In the genomic region with DNA sequence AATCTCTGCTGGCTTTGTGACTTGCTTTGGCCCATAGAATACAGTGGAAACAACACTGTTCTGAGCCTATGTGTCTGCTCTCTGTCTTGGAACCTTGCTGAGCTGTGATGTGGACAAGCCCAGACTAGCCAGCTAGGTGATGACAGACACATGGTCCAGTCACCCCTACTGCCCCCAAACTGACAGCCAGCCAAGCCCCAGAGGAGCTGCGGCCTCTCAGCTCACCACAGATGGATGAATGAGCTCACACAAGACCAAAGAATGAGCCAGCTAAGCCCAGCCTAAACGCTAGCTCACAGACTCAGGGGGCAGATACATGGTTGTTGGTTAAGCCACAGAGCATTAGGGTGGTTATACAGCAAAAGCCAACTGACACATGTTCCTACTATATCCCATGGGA, we compare ENCODE assay signal across 21 cellular contexts. TPM values are rescaled to one million over a fixed set of nuclear protein-coding genes. Genes with fewer than 3 reads are reported as not detected.
DNase-seq lines count a peak whose midpoint lies in the region; ATAC-seq and TF ChIP-seq lines count a peak whose summit lies in the region.
"Had no signal": no experiment of that assay in that cellular context is flagged by ENCODE, and none has a peak within 500 bp of the region (broad histone marks: within the 10 kb centered on the region; RNA-seq: fewer than 3 reads in every experiment).

No MANE protein-coding gene starts in this region.

- H3K4me3 Mint-ChIP-seq in effector memory CD8-positive, alpha-beta T cell: no peak overlapping the region
- H3K4me3 Mint-ChIP-seq: activated naive CD8-positive, alpha-beta T cell; naive thymus-derived CD8-positive, alpha-beta T cell; WTC11 had no signal

- no peak overlapping the region for H3K4me2 ChIP-seq in smooth muscle cell

- no peak overlapping the region for H3K27ac ChIP-seq in RWPE2 (ENCODE audit: poor library complexity, severe bottlenecking)
- H3K27ac ChIP-seq in smooth muscle cell (ENCODE audit: low read depth): peak overlapping the region; percentile 16
- H3K27ac ChIP-seq: left lung, right lobe of liver, upper lobe of right lung had no signal

- H3K9me3 Mint-ChIP-seq in activated naive CD4-positive, alpha-beta T cell treated with anti-CD3 and anti-CD28 coated beads, Interleukin-2, amount 50 U/mL, for 72 hours: no peaks in the 10 kb centered on the region
- H3K9me3 Mint-ChIP-seq in effector memory CD8-positive, alpha-beta T cell: no peaks in the 10 kb centered on the region
- H3K9me3 Mint-ChIP-seq: naive thymus-derived CD8-positive, alpha-beta T cell; WTC11 had no signal

- H3K27me3 Mint-ChIP-seq in effector memory CD8-positive, alpha-beta T cell: no peaks in the 10 kb centered on the region
- H3K27me3 Mint-ChIP-seq: activated naive CD8-positive, alpha-beta T cell; naive thymus-derived CD8-positive, alpha-beta T cell had no signal

- H3K36me3 ChIP-seq in RWPE2 (ENCODE audit: low read depth) (peaks cover 62% of the 10 kb centered on the region), smooth muscle cell (ENCODE audit: low read depth) (no peaks in the 10 kb centered on the region), H7 (replicated peaks; ENCODE audit: control insufficient read depth, insufficient read depth, low read length) (peaks cover 50% of the 10 kb centered on the region)

- no peak overlapping the region for H2AFZ ChIP-seq in smooth muscle cell (ENCODE audit: low read depth)

- no peaks in the 10 kb centered on the region for H3K27me3 ChIP-seq in RWPE2 (ENCODE audit: insufficient read depth, poor library complexity, severe bottlenecking)
- no peaks in the 10 kb centered on the region for H3K27me3 ChIP-seq in smooth muscle cell (ENCODE audit: low read depth)
- H3K27me3 ChIP-seq in H7 (ENCODE audit: control insufficient read depth, insufficient read depth, low read length): no peaks in the 10 kb centered on the region
- H3K27me3 ChIP-seq: left lung, right lobe of liver, upper lobe of right lung had no signal

- H3K9ac ChIP-seq in smooth muscle cell (ENCODE audit: low read depth): no peak overlapping the region

- 75% methylated on average over 2 of the region's 2 CpGs for WGBS in smooth muscle cell (ENCODE audit: low lambda C conversion rate)

- peaks cover 11 to 16% of the 10 kb centered on the region in 2 donors for H3K36me3 Mint-ChIP-seq in activated naive CD4-positive, alpha-beta T cell treated with anti-CD3 and anti-CD28 coated beads, Interleukin-2, amount 50 U/mL, for 72 hours
- H3K36me3 Mint-ChIP-seq in effector memory CD8-positive, alpha-beta T cell (ENCODE audit: insufficient read depth): peaks cover 25% of the 10 kb centered on the region

- peaks cover 12% of the 10 kb centered on the region for H3K79me2 ChIP-seq in smooth muscle cell (ENCODE audit: low read depth)

- peaks cover 14 to 35% of the 10 kb centered on the region in 2 donors for H3K4me1 Mint-ChIP-seq in effector memory CD8-positive, alpha-beta T cell (ENCODE audit: low read depth in 2 of 2)

- H3K4me3 ChIP-seq in RWPE2 (ENCODE audit: severe bottlenecking) (no peak overlapping the region), fibroblast of the aortic adventitia (ENCODE audit: low read depth, low read length) (no peak overlapping the region), smooth muscle cell (no peak overlapping the region), H7 (ENCODE audit: insufficient read depth, low read depth, low read length) (no peak overlapping the region)
- H3K4me3 ChIP-seq: left lung, right lobe of liver, upper lobe of right lung had no signal

- DNase-seq in activated naive CD4-positive, alpha-beta T cell treated with anti-CD3 and anti-CD28 coated beads, Interleukin-2, amount 50 U/mL, for 72 hours (ENCODE audit: low spot score in 2 of 2): no peak
- DNase-seq in activated naive CD4-positive, alpha-beta T cell treated with anti-CD3 and anti-CD28 coated beads, Interleukin-2, amount 50 U/mL, for 16 hours: no peak
- DNase-seq in RWPE2 (ENCODE audit: low spot score) (no peak), fibroblast of the aortic adventitia (ENCODE audit: low read depth) (peak; percentile 45), smooth muscle cell (lab: John Stamatoyannopoulos, UW; ENCODE audit: unreplicated experiment) (no peak), H7 (no peak), erythroblast (lab: John Stamatoyannopoulos, UW) (no peak)
- no peak for DNase-seq in effector memory CD8-positive, alpha-beta T cell
- DNase-seq: activated CD8-positive, alpha-beta memory T cell treated with anti-CD3 and anti-CD28 coated beads, Interleukin-2, amount 50 U/mL, for 48 hours; cerebellar nuclear complex; left lung; naive thymus-derived CD8-positive, alpha-beta T cell; NCI-H2107; right lobe of liver; stimulated activated CD4-positive, alpha-beta T cell treated with anti-CD3 and anti-CD28 coated beads, Interleukin-4, amount 100 ng/mL, for 1 hour; upper lobe of right lung had no signal

- H3F3A ChIP-seq in smooth muscle cell (ENCODE audit: low read depth): no peaks in the 10 kb centered on the region

- ATAC-seq in activated naive CD4-positive, alpha-beta T cell treated with anti-CD3 and anti-CD28 coated beads, Interleukin-2, amount 50 U/mL, for 72 hours: peak in 1 of 2 donors; percentile 22
- peak; percentile 61 for ATAC-seq in RWPE2 (ENCODE audit: low read depth)
- ATAC-seq in effector memory CD8-positive, alpha-beta T cell (replicated peaks): no peak
- ATAC-seq: left lung; naive thymus-derived CD8-positive, alpha-beta T cell; right lobe of liver; SK-N-SH treated with all-trans-retinoic acid at 6 μM for 48 hours; upper lobe of right lung; WTC11 had no signal

- H3K4me1 ChIP-seq in RWPE2 (ENCODE audit: insufficient read depth, poor library complexity, severe bottlenecking) (peaks cover 15% of the 10 kb centered on the region), smooth muscle cell (ENCODE audit: low read depth) (peaks cover 5% of the 10 kb centered on the region)

- peak overlapping the region; percentile 68 to 77 for H3K27ac Mint-ChIP-seq in activated naive CD4-positive, alpha-beta T cell treated with anti-CD3 and anti-CD28 coated beads, Interleukin-2, amount 50 U/mL, for 72 hours
- H3K27ac Mint-ChIP-seq in effector memory CD8-positive, alpha-beta T cell: peak overlapping the region in 1 of 2 donors; percentile 38
- H3K27ac Mint-ChIP-seq: activated naive CD8-positive, alpha-beta T cell had no signal

- H3K9me3 ChIP-seq in RWPE2 (ENCODE audit: severe bottlenecking): no peaks in the 10 kb centered on the region
- H3K9me3 ChIP-seq in smooth muscle cell (replicated peaks; ENCODE audit: low read depth): no peaks in the 10 kb centered on the region
- H3K9me3 ChIP-seq: left lung, right lobe of liver, upper lobe of right lung had no signal

- no peak for TF ChIP-seq CTCF in RWPE2 (IDR thresholded peaks at IDR 0.05; ENCODE audit: poor library complexity, severe bottlenecking)
- no peak for TF ChIP-seq CTCF in fibroblast of the aortic adventitia (IDR thresholded peaks at IDR 0.05; ENCODE audit: insufficient read depth, low read length)
- no peak for TF ChIP-seq CTCF in smooth muscle cell (IDR thresholded peaks at IDR 0.05; ENCODE audit: borderline replicate concordance, insufficient read depth, poor library complexity, severe bottlenecking)

- no peaks in the 10 kb centered on the region for H4K20me1 ChIP-seq in smooth muscle cell (ENCODE audit: low read depth)

- no peak for TF ChIP-seq POLR2A in erythroblast (IDR thresholded peaks at IDR 0.05; ENCODE audit: low read length)

RNA-seq across cellular contexts. Expression of a gene that starts 4.1 kb away (rescaled TPM):
- total RNA-seq in activated naive CD4-positive, alpha-beta T cell treated with anti-CD3 and anti-CD28 coated beads, Interleukin-2, amount 50 U/mL, for 72 hours: 10 to 100 TPM in 1 of 2 donors, 1 to 10 TPM in 1; 7.3 to 19.7 TPM
- total RNA-seq in fibroblast of the aortic adventitia (ENCODE audit: low replicate concordance): 6.8 and 12.7 TPM in 2 replicates
- 7.5 and 8.6 TPM in 2 replicates for total RNA-seq in smooth muscle cell
- 15.1 and 21.5 TPM in 2 replicates for polyA plus RNA-seq in smooth muscle cell
- 25.5 and 28.3 TPM in 2 replicates for total RNA-seq in H7 (2014; rRNA removed; shearing (Covaris generic))

RNA-seq across cellular contexts. Expression of a gene that starts 33.4 kb away (rescaled TPM):
- not detected for total RNA-seq in activated naive CD4-positive, alpha-beta T cell treated with anti-CD3 and anti-CD28 coated beads, Interleukin-2, amount 50 U/mL, for 72 hours
- total RNA-seq in fibroblast of the aortic adventitia (ENCODE audit: low replicate concordance) (not detected in 2 replicates), smooth muscle cell (not detected in 2 replicates)
- polyA plus RNA-seq in smooth muscle cell: not detected in 2 replicates
- total RNA-seq in H7 (2014; rRNA removed; shearing (Covaris generic)): not detected in 2 replicates
- total RNA-seq: endothelial cell of umbilical vein; HT-29; naive thymus-derived CD8-positive, alpha-beta T cell; right lobe of liver; upper lobe of right lung; WTC11 had no signal
- polyA plus RNA-seq: endothelial cell of umbilical vein; naive thymus-derived CD8-positive, alpha-beta T cell had no signal

RNA-seq across cellular contexts. Expression of a gene that starts 38.8 kb away (rescaled TPM):
- total RNA-seq in activated naive CD4-positive, alpha-beta T cell treated with anti-CD3 and anti-CD28 coated beads, Interleukin-2, amount 50 U/mL, for 72 hours: under 1 TPM in 1 of 2 donors, not detected in 1; 0.20 TPM
- total RNA-seq in fibroblast of the aortic adventitia (ENCODE audit: low replicate concordance) (not detected in 2 replicates), smooth muscle cell (0.04 TPM in 1 of 2 replicates, not detected in the other)
- not detected in 2 replicates for polyA plus RNA-seq in smooth muscle cell
- total RNA-seq in H7 (2014; rRNA removed; shearing (Covaris generic)): 0.70 and 0.83 TPM in 2 replicates
- total RNA-seq: HT-29; left lung; naive thymus-derived CD8-positive, alpha-beta T cell; right lobe of liver; upper lobe of right lung had no signal
- polyA plus RNA-seq: naive thymus-derived CD8-positive, alpha-beta T cell had no signal

RNA-seq across cellular contexts. Expression of a gene that starts 43.7 kb away (rescaled TPM):
- total RNA-seq in activated naive CD4-positive, alpha-beta T cell treated with anti-CD3 and anti-CD28 coated beads, Interleukin-2, amount 50 U/mL, for 72 hours: 10 to 100 TPM; 17.7 to 19.9 TPM
- 5.4 and 74.7 TPM in 2 replicates for total RNA-seq in fibroblast of the aortic adventitia (ENCODE audit: low replicate concordance)
- 7.0 and 11.4 TPM in 2 replicates for total RNA-seq in smooth muscle cell
- 11.3 and 12.3 TPM in 2 replicates for polyA plus RNA-seq in smooth muscle cell
- total RNA-seq in H7 (2014; rRNA removed; shearing (Covaris generic)): 9.7 and 12.3 TPM in 2 replicates

RNA-seq across cellular contexts. Expression of a gene that starts 51.8 kb away (rescaled TPM):
- total RNA-seq in activated naive CD4-positive, alpha-beta T cell treated with anti-CD3 and anti-CD28 coated beads, Interleukin-2, amount 50 U/mL, for 72 hours: 10 to 100 TPM; 18.3 to 23.8 TPM
- 56.4 and 60.8 TPM in 2 replicates for total RNA-seq in fibroblast of the aortic adventitia (ENCODE audit: low replicate concordance)
- total RNA-seq in smooth muscle cell: 68.6 and 78.0 TPM in 2 replicates
- 112 and 117 TPM in 2 replicates for polyA plus RNA-seq in smooth muscle cell
- 27.2 and 28.7 TPM in 2 replicates for total RNA-seq in H7 (2014; rRNA removed; shearing (Covaris generic))
